9 cellular contexts compared by ENCODE assay signal in genomic region chr1:2198571-2198970, GRCh38. TPM values are rescaled to one million over a fixed set of nuclear protein-coding genes. Genes with fewer than 3 reads are reported as not detected.
DNase-seq lines count a peak whose midpoint lies in the region; ATAC-seq, FAIRE-seq and TF ChIP-seq lines count a peak whose summit lies in the region.
"Had no signal": no experiment of that assay in that cellular context is flagged by ENCODE, and none has a peak within 500 bp of the region (broad histone marks: within the 10 kb centered on the region; RNA-seq: fewer than 3 reads in every experiment).

No MANE protein-coding gene starts in this region.

- H3K27ac ChIP-seq in A673 (ENCODE audit: low read depth, low read length, poor library complexity, severe bottlenecking) (peak overlapping the region; percentile 74), dorsolateral prefrontal cortex (peak overlapping the region in 55 of 59 donors; percentile 8 to 90 (median 78))

- no peak for FAIRE-seq in D721Med (lab: Jason Lieb, UNC)
- no peak for FAIRE-seq in H54 (lab: Jason Lieb, UNC)

- H3K27me3 ChIP-seq in A673 (replicated peaks; ENCODE audit: insufficient read depth, low read depth, low read length, poor library complexity) (no peaks in the 10 kb centered on the region), NT2/D1 (ENCODE audit: insufficient read depth, insufficient read length) (no peaks in the 10 kb centered on the region), dorsolateral prefrontal cortex (no peaks in the 10 kb centered on the region)

- peaks cover 16% of the 10 kb centered on the region for H3K4me1 ChIP-seq in A673 (ENCODE audit: insufficient read depth, low read length, poor library complexity, severe bottlenecking)
- peaks cover 19% of the 10 kb centered on the region for H3K4me1 ChIP-seq in NT2/D1 (ENCODE audit: insufficient read depth, insufficient read length)

- H3K36me3 ChIP-seq in A673 (ENCODE audit: insufficient read depth, low read length, poor library complexity, severe bottlenecking), result no peaks in the 10 kb centered on the region
- H3K36me3 ChIP-seq in NT2/D1 (ENCODE audit: insufficient read depth, insufficient read length, low read length), result no peaks in the 10 kb centered on the region

- H3K4me1 Mint-ChIP-seq in naive thymus-derived CD8-positive, alpha-beta T cell, result peaks cover 3 to 42% (median 28%) of the 10 kb centered on the region in 4 donors

- peak overlapping the region; percentile 72 for H3K9ac ChIP-seq in NT2/D1 (ENCODE audit: insufficient read length, low read depth)

- H3K27ac Mint-ChIP-seq in naive thymus-derived CD8-positive, alpha-beta T cell, result peak overlapping the region; percentile 43 to 95 (median 92)

- DNase-seq in A673 (ENCODE audit: low spot score) (no peak), NT2/D1 (ENCODE audit: low read depth, low spot score) (no peak), dorsolateral prefrontal cortex (no peak), SK-N-DZ (ENCODE audit: low spot score) (no peak), D721Med (ENCODE audit: insufficient read length, low spot score) (no peak), H54 (ENCODE audit: insufficient read length, low spot score) (no peak), posterior cingulate gyrus (no peak)
- no peak for DNase-seq in naive thymus-derived CD8-positive, alpha-beta T cell
- DNase-seq: DND-41 had no signal

- BruUV-seq in A673 (replicated peaks; lab: Mats Ljungman, UMichigan), result no TSS peak

- ATAC-seq in naive thymus-derived CD8-positive, alpha-beta T cell, result no peak

- POLR2A ChIA-PET in A673 (lab: Charles Lee; ENCODE audit: low non-redundant PET), result no interaction called here
- POLR2A ChIA-PET in naive thymus-derived CD8-positive, alpha-beta T cell (lab: Charles Lee), result interaction anchor here (0.9 to 24.5 kb wide), 9 partner anchors 8 to 386 kb away, joined by 3 to 303 read pairs (median 8); partner anchors contain the start of genes MORN1, RER1 and SKI

- TF ChIP-seq CTCF in A673 (conservative IDR thresholded peaks at IDR 0.05; ENCODE audit: low read depth, low read length) (no peak), dorsolateral prefrontal cortex (IDR thresholded peaks at IDR 0.05 in 54 of 56, conservative IDR thresholded peaks at IDR 0.05 in 2 of 56; ENCODE audit: low read depth in 1 of 56, partially characterized antibody in 56 of 56) (no peak), D721Med (IDR thresholded peaks at IDR 0.05; ENCODE audit: insufficient read depth, missing control alignments) (no peak)

- intact Hi-C loops in A673 (cut with micrococcal nuclease; ENCODE audit: unreplicated experiment) (loop anchor here (5.0 to 10.0 kb wide), 2 partner anchors 116 to 349 kb away; no protein-coding TSS in a partner anchor), dorsolateral prefrontal cortex (cut with DNase I) (loop anchor here (5.0 to 10.0 kb wide), 3 partner anchors 34 to 346 kb away; no protein-coding TSS in a partner anchor), posterior cingulate gyrus (cut with DNase I) (loop anchor here (10.0 kb wide), 1 partner anchor 116 kb away; no protein-coding TSS in a partner anchor)

- no peaks in the 10 kb centered on the region for H3K9me3 Mint-ChIP-seq in naive thymus-derived CD8-positive, alpha-beta T cell

- H3K27me3 Mint-ChIP-seq in naive thymus-derived CD8-positive, alpha-beta T cell, result no peaks in the 10 kb centered on the region

- H3K36me3 Mint-ChIP-seq in naive thymus-derived CD8-positive, alpha-beta T cell, result no peaks in the 10 kb centered on the region

- peak overlapping the region; percentile 10 to 89 (median 84) for H3K4me3 Mint-ChIP-seq in naive thymus-derived CD8-positive, alpha-beta T cell

- no peak for TF ChIP-seq POLR2A in H54 (IDR thresholded peaks at IDR 0.05; ENCODE audit: low read depth, low read length)

- H3K4me3 ChIP-seq in A673 (ENCODE audit: low read depth, low read length, poor library complexity, severe bottlenecking), result no peak overlapping the region
- no peak overlapping the region for H3K4me3 ChIP-seq in NT2/D1 (ENCODE audit: insufficient read length, low read depth)
- H3K4me3 ChIP-seq in dorsolateral prefrontal cortex, result peak overlapping the region in 27 of 59 donors; percentile 43 to 71 (median 58)

- no peaks in the 10 kb centered on the region for H3K9me3 ChIP-seq in A673 (ENCODE audit: low read depth, low read length, poor library complexity, severe bottlenecking)
- H3K9me3 ChIP-seq in NT2/D1 (ENCODE audit: insufficient read depth, low read length), result no peaks in the 10 kb centered on the region

- CTCF ChIA-PET in A673 (lab: Charles Lee), result interaction anchor here (0.9 to 1.9 kb wide), 3 partner anchors 14 to 183 kb away, joined by 3 to 29 read pairs (median 3); no protein-coding TSS in a partner anchor

RNA-seq across cellular contexts. Expression of gene FAAP20, which starts 4.0 kb away (rescaled TPM):
- 114 and 119 TPM in 2 replicates for total RNA-seq in A673 (2021)
- 10 to 100 TPM; 21.8 to 56.4 (median 36.0) TPM for total RNA-seq in dorsolateral prefrontal cortex
- total RNA-seq in naive thymus-derived CD8-positive, alpha-beta T cell, result 10 to 100 TPM; 39.4 to 49.3 TPM
- 10 to 100 TPM; 70.1 to 76.6 (median 74.9) TPM for polyA plus RNA-seq in naive thymus-derived CD8-positive, alpha-beta T cell
- polyA plus RNA-seq in SK-N-DZ (2014; cell fraction: cytosol; rRNA removed), result 31.2 and 35.3 TPM in 2 replicates
- polyA plus RNA-seq in SK-N-DZ (2014; cell fraction: nucleus; rRNA removed), result 35.9 and 59.0 TPM in 2 replicates

RNA-seq across cellular contexts. Expression of gene SKI, which starts 29.5 kb away (rescaled TPM):
- 84.9 and 88.1 TPM in 2 replicates for total RNA-seq in A673 (2021)
- 100 to 1,000 TPM in 27 of 120 experiments, 10 to 100 TPM in 93; 65.3 to 147 (median 87.5) TPM for total RNA-seq in dorsolateral prefrontal cortex
- total RNA-seq in naive thymus-derived CD8-positive, alpha-beta T cell, result 100 to 1,000 TPM in 1 of 2 experiments, 10 to 100 TPM in 1; 98.3 to 105 TPM
- under 1 TPM; 0.30 to 0.80 (median 0.53) TPM for polyA plus RNA-seq in naive thymus-derived CD8-positive, alpha-beta T cell
- 2.4 and 3.1 TPM in 2 replicates for polyA plus RNA-seq in SK-N-DZ (2014; cell fraction: cytosol; rRNA removed)
- 1.2 and 7.3 TPM in 2 replicates for polyA plus RNA-seq in SK-N-DZ (2014; cell fraction: nucleus; rRNA removed)
